ENCODE assay signal across 17 cellular contexts in the genomic region with DNA sequence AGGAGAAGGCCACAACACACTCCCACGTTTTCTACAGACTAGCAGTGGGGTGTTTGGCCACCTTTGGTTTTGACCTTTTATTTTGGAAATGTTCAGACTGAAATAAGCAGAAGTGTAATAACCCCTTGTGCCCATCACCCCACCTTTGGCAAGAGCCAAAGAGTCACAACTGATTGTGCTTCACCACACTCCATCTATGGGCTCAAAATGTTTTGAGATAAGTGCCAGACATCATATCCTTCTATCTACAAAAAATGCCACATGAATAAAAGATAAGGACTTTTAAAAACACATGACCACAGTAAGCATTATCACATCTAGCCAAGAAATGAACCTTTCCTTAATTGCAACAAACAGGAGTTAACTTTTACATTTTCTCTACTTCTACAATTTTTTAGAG.
"Had no signal": no experiment of that assay in that cellular context is flagged by ENCODE, and none has a peak within 500 bp of the region (broad histone marks: within the 10 kb centered on the region; RNA-seq: fewer than 3 reads in every experiment).

No MANE protein-coding gene starts in this region.

- H3K36me3 Mint-ChIP-seq: natural killer cell treated with Interleukin-12 subunit alpha and Interleukin-12 subunit beta and Interleukin-15 and Interleukin-18, amount 100 ng/mL, for 72 hours had no signal

- H3K4me3 Mint-ChIP-seq: activated B cell treated with CpG ODN at 0.5 μM for 24 hours; activated CD4-positive, alpha-beta T cell treated with anti-CD3 and anti-CD28 coated beads, Interleukin-2, amount 10 ng/mL, durations not matched to agents 7 days and 5 days; activated naive CD4-positive, alpha-beta T cell treated with anti-CD3 and anti-CD28 coated beads for 36 hours; activated T-cell treated with anti-CD3 and anti-CD28 coated beads, Interleukin-2, amount 50 U/mL, for 24 hours; natural killer cell treated with Interleukin-12 subunit alpha and Interleukin-12 subunit beta and Interleukin-15 and Interleukin-18, amount 100 ng/mL, for 72 hours; type B pancreatic cell had no signal

- H3K9me3 ChIP-seq: pancreas, thoracic aorta had no signal

- H3K9me3 Mint-ChIP-seq: type B pancreatic cell had no signal

- H3K27ac Mint-ChIP-seq: activated B cell treated with CpG ODN at 0.5 μM for 24 hours; activated CD4-positive, alpha-beta T cell treated with anti-CD3 and anti-CD28 coated beads, Interleukin-2, amount 10 ng/mL, durations not matched to agents 7 days and 5 days; activated naive CD4-positive, alpha-beta T cell treated with anti-CD3 and anti-CD28 coated beads for 36 hours; activated T-cell treated with anti-CD3 and anti-CD28 coated beads, Interleukin-2, amount 50 U/mL, for 24 hours; natural killer cell treated with Interleukin-12 subunit alpha and Interleukin-12 subunit beta and Interleukin-15 and Interleukin-18, amount 100 ng/mL, for 72 hours; type B pancreatic cell had no signal

- H3K27ac ChIP-seq: cardiac muscle cell, heart right ventricle, pancreas, thoracic aorta had no signal

- H3K4me3 ChIP-seq: cardiac muscle cell, heart right ventricle, pancreas, thoracic aorta had no signal

- H3K27me3 ChIP-seq: cardiac muscle cell, heart right ventricle, pancreas had no signal

- H3K36me3 ChIP-seq: cardiac muscle cell, pancreas, thoracic aorta had no signal

- DNase-seq: activated CD4-positive, alpha-beta T cell treated with anti-CD3 and anti-CD28 coated beads, Interleukin-2, amount 10 ng/mL, durations not matched to agents 7 days and 5 days; activated T-cell treated with anti-CD3 and anti-CD28 coated beads, Interleukin-2, amount 50 U/mL, for 24 hours; dermis blood vessel endothelial cell; effector CD8-positive, alpha-beta T cell; foreskin fibroblast; heart right ventricle; islet precursor cell; midbrain; stimulated activated CD4-positive, alpha-beta T cell treated with anti-CD3 and anti-CD28 coated beads, Interleukin-4, amount 100 ng/mL, for 24 hours; stimulated activated naive CD4-positive, alpha-beta T cell treated with Interleukin-2 at 50 U/mL for 16 hours had no signal

- H3K4me1 ChIP-seq: pancreas had no signal

- H3K4me1 Mint-ChIP-seq: activated B cell treated with CpG ODN at 0.5 μM for 24 hours had no signal

- H3K27me3 Mint-ChIP-seq: activated B cell treated with CpG ODN at 0.5 μM for 24 hours; activated CD4-positive, alpha-beta T cell treated with anti-CD3 and anti-CD28 coated beads, Interleukin-2, amount 10 ng/mL, durations not matched to agents 7 days and 5 days; activated T-cell treated with anti-CD3 and anti-CD28 coated beads, Interleukin-2, amount 50 U/mL, for 24 hours; natural killer cell treated with Interleukin-12 subunit alpha and Interleukin-12 subunit beta and Interleukin-15 and Interleukin-18, amount 100 ng/mL, for 72 hours; type B pancreatic cell had no signal
